Comparison of ENCODE assay signal across 23 cellular contexts in genomic region chr11:16160146-16160545, GRCh38.
DNase-seq lines count a peak whose midpoint lies in the region; ATAC-seq and TF ChIP-seq lines count a peak whose summit lies in the region.
"Had no signal": no experiment of that assay in that cellular context is flagged by ENCODE, and none has a peak within 500 bp of the region (broad histone marks: within the 10 kb centered on the region; RNA-seq: fewer than 3 reads in every experiment).

No MANE protein-coding gene starts in this region.

- H3K36me3 ChIP-seq in cardiac muscle cell: no peaks in the 10 kb centered on the region
- no peaks in the 10 kb centered on the region for H3K36me3 ChIP-seq in right atrium auricular region
- H3K36me3 ChIP-seq in suprapubic skin: no peaks in the 10 kb centered on the region

- H3K27me3 ChIP-seq in cardiac muscle cell (no peaks in the 10 kb centered on the region), right atrium auricular region (no peaks in the 10 kb centered on the region), suprapubic skin (no peaks in the 10 kb centered on the region)

- peaks cover 7% of the 10 kb centered on the region for H3K36me3 Mint-ChIP-seq in nephron progenitor cell (ENCODE audit: low read depth)
- H3K36me3 Mint-ChIP-seq: CD8-positive, alpha-beta T cell had no signal

- no peaks in the 10 kb centered on the region for H3K9me3 Mint-ChIP-seq in nephron progenitor cell
- H3K9me3 Mint-ChIP-seq: CD8-positive, alpha-beta T cell had no signal

- no peak for TF ChIP-seq POLR2A in suprapubic skin (IDR thresholded peaks at IDR 0.05)

- 79% methylated on average over 1 of the region's 1 CpG for WGBS in suprapubic skin

- H3K4me3 Mint-ChIP-seq in nephron progenitor cell: no peak overlapping the region
- H3K4me3 Mint-ChIP-seq: B cell; CD8-positive, alpha-beta T cell had no signal

- no peak overlapping the region for H3K27ac Mint-ChIP-seq in nephron progenitor cell
- H3K27ac Mint-ChIP-seq: B cell; CD8-positive, alpha-beta T cell had no signal

- ATAC-seq in HG03095 (IDR thresholded peaks at IDR 0.05; ENCODE audit: unreplicated experiment): no peak
- ATAC-seq: CD8-positive, alpha-beta T cell; HepG2; Panc1 had no signal

- H3K9me3 ChIP-seq in cardiac muscle cell (ENCODE audit: low read depth) (no peaks in the 10 kb centered on the region), right atrium auricular region (no peaks in the 10 kb centered on the region), suprapubic skin (no peaks in the 10 kb centered on the region)
- H3K9me3 ChIP-seq: Caco-2 had no signal

- no peak for TF ChIP-seq EP300 in suprapubic skin (IDR thresholded peaks at IDR 0.05)

- peak in 2 of 3 experiments; percentile 40 to 68 for DNase-seq in NCI-H1417 (lab: John Stamatoyannopoulos, UW)
- DNase-seq in NCI-H1417 treated with DMSO at 0.1 percent for 48 hours (lab: John Stamatoyannopoulos, UW): no peak
- DNase-seq in cardiac muscle cell (ENCODE audit: low read depth in 1 of 2, low spot score in 1 of 2): peak in 1 of 2 donors; percentile 66
- no peak for DNase-seq in right atrium auricular region (ENCODE audit: low spot score)
- DNase-seq in NCI-H69 (lab: John Stamatoyannopoulos, UW): peak; percentile 56
- peak; percentile 6 for DNase-seq in nephron progenitor cell
- no peak for DNase-seq in suprapubic skin (ENCODE audit: low spot score in 2 of 2)
- DNase-seq: Caco-2; CD8-positive, alpha-beta T cell; DND-41; Karpas-422; MV-4-11; NCI-H1105; NCI-H2081; NCI-H446 treated with DMSO at 0.1 percent for 48 hours; SHP77 had no signal

- H3K4me1 Mint-ChIP-seq in nephron progenitor cell: peaks cover 10% of the 10 kb centered on the region
- H3K4me1 Mint-ChIP-seq: B cell had no signal

- no peak overlapping the region for H3K4me3 ChIP-seq in cardiac muscle cell
- H3K4me3 ChIP-seq in right atrium auricular region: no peak overlapping the region
- H3K4me3 ChIP-seq in suprapubic skin: no peak overlapping the region

- peak overlapping the region; percentile 67 for H3K27ac ChIP-seq in cardiac muscle cell
- no peak overlapping the region for H3K27ac ChIP-seq in right atrium auricular region
- no peak overlapping the region for H3K27ac ChIP-seq in suprapubic skin
- H3K27ac ChIP-seq: 22Rv1, C4-2B, RWPE1 had no signal

- no peaks in the 10 kb centered on the region for H3K27me3 Mint-ChIP-seq in nephron progenitor cell (ENCODE audit: low read depth, poor library complexity)
- H3K27me3 Mint-ChIP-seq: B cell had no signal

- TF ChIP-seq CTCF in cardiac muscle cell (IDR thresholded peaks at IDR 0.05; ENCODE audit: low read depth, low read length) (no peak), right atrium auricular region (IDR thresholded peaks at IDR 0.05) (no peak), nephron progenitor cell (IDR thresholded peaks at IDR 0.05) (no peak), suprapubic skin (IDR thresholded peaks at IDR 0.05) (no peak)

- H3K4me1 ChIP-seq in cardiac muscle cell (ENCODE audit: low read depth) (peaks cover 13% of the 10 kb centered on the region), right atrium auricular region (no peaks in the 10 kb centered on the region), suprapubic skin (no peaks in the 10 kb centered on the region)

Comparison
In these comparisons a context has a peak if more than half of its experiments do, and no peak if none do; other contexts are left out.
1. DNase-seq: peak in NCI-H1417 (2 of 3), NCI-H69 (single experiment) and nephron progenitor cell (single experiment); none in NCI-H1417 treated with DMSO at 0.1 percent for 48 hours (single experiment), right atrium auricular region (single experiment) and suprapubic skin (0 of 2).